In the genomic region with DNA sequence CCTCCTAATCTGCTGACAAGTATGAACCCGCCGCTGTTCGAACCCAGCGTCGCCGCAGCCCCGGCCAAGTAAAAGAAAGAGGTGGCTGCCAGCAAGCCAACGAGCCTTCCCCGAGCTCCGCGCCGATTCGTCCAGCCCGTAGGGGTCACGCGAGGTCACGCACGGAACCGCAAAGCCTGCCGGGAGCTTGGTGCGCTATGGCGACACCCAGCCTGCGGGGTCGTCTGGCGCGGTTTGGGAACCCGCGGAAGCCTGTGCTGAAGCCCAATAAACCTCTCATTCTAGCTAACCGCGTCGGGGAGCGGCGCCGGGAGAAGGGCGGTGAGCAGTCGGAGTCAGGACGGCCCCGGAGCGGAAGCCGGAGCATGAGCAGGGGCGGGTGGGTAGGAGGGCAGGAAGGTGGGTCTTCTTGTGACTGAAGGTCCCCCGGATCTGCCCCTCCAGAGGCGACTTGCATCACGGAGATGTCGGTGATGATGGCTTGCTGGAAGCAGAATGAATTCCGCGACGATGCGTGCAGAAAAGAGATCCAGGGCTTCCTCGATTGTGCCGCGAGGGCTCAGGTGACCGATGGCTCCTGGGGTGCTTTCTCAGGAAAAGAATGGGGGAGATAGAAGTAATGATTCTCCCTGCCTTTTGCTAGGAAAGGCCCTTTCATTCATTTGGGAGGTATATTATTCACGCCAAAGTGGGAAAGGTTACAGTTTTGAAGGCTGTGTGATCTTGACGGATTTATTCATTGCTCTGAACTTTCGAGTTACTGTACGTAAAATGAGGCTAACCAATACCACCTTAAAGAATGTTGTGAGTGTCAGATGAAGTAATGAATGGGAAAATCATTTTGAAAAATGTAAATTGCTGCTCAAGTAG, we compare ENCODE assay signal across 1 cellular context.
TF ChIP-seq lines count a peak whose summit lies in the region.

CHCHD1 (plus strand) TSS at position 170 of the 870 bp plus-strand sequence; CDS start at position 198, 28 bp downstream.

TF ChIP-seq in Ishikawa, 13 proteins besides CTCF, POLR2A, EP300 and RAD21:
- peak; percentile 85 for TF ChIP-seq TCF12 (IDR thresholded peaks at IDR 0.05; ENCODE audit: low read depth)
- TF ChIP-seq EGR1 (IDR thresholded peaks at IDR 0.05), result peak; percentile 67
- peak; percentile 98 for TF ChIP-seq YY1 (IDR thresholded peaks at IDR 0.05; ENCODE audit: low read depth)
- TF ChIP-seq USF1 (IDR thresholded peaks at IDR 0.05), result peak; percentile 79
- TF ChIP-seq ZBTB7A (IDR thresholded peaks at IDR 0.05; ENCODE audit: low read depth), result peak; percentile 92
- TF ChIP-seq REST (IDR thresholded peaks at IDR 0.05; ENCODE audit: low read depth), result 0 out of 2 replicates have a peak, but pooled peaks have one; percentile 27
- no peak for TF ChIP-seq FOXM1 (IDR thresholded peaks at IDR 0.05; ENCODE audit: borderline replicate concordance, low read depth)
- TF ChIP-seq CEBPB (IDR thresholded peaks at IDR 0.05), result peak; percentile 6; the same call in 1 of the 2 replicates
- peak; percentile 99 for TF ChIP-seq TAF1 (IDR thresholded peaks at IDR 0.05; ENCODE audit: low read depth)
- TF ChIP-seq NFIC (IDR thresholded peaks at IDR 0.05), result peak; percentile 62
- peak; percentile 92 for TF ChIP-seq MAX (IDR thresholded peaks at IDR 0.05)
- 0 out of 2 replicates have a peak, but pooled peaks have one; percentile 13 for TF ChIP-seq TEAD4 (IDR thresholded peaks at IDR 0.05)
- TF ChIP-seq CREB1 (IDR thresholded peaks at IDR 0.05; ENCODE audit: low read depth), result no peak
